8 cellular contexts compared by ENCODE assay signal in genomic region chr12:4648099-4648498, GRCh38. TPM values are rescaled to one million over a fixed set of nuclear protein-coding genes. Genes with fewer than 3 reads are reported as not detected.
A peak's percentile ranks its signal among the peaks of the same experiment; 100 is the strongest.
DNase-seq lines count a peak whose midpoint lies in the region; ATAC-seq and TF ChIP-seq lines count a peak whose summit lies in the region.

No MANE protein-coding gene starts in this region.

- H3K4me3 Mint-ChIP-seq in mesothelial cell of epicardium: peak overlapping the region; percentile 98

- no peak for TF ChIP-seq CTCF in mesothelial cell of epicardium (IDR thresholded peaks at IDR 0.05; ENCODE audit: unreplicated experiment)

- peaks cover 2% of the 10 kb centered on the region for H3K27me3 Mint-ChIP-seq in mesothelial cell of epicardium (ENCODE audit: low read depth)

- H3K27ac Mint-ChIP-seq in mesothelial cell of epicardium: peak overlapping the region; percentile 100

- no peak for ATAC-seq in HG03135 (IDR thresholded peaks at IDR 0.05; ENCODE audit: unreplicated experiment)

- no peaks in the 10 kb centered on the region for H3K9me3 ChIP-seq in KOPT-K1 (ENCODE audit: insufficient read depth, low read length, poor library complexity, severe bottlenecking)

- H3K9me3 Mint-ChIP-seq in mesothelial cell of epicardium: no peaks in the 10 kb centered on the region

- H3K36me3 Mint-ChIP-seq in mesothelial cell of epicardium: no peaks in the 10 kb centered on the region

- peak; percentile 35 for DNase-seq in SIG-M5 treated with dmso at 0.1 percent for 504 hours (lab: John Stamatoyannopoulos, UW; ENCODE audit: unreplicated experiment)
- DNase-seq in SIG-M5 (lab: John Stamatoyannopoulos, UW): no peak
- no peak for DNase-seq in caudate nucleus (lab: John Stamatoyannopoulos, UW)
- no peak for DNase-seq in mesothelial cell of epicardium (ENCODE audit: low spot score in 2 of 2, unreplicated experiment in 2 of 2)
- DNase-seq in NCI-H510A (lab: John Stamatoyannopoulos, UW): no peak
- DNase-seq in HUDEP-2 (lab: John Stamatoyannopoulos, UW; ENCODE audit: unreplicated experiment in 76 of 76): no peak

- H3K4me1 Mint-ChIP-seq in mesothelial cell of epicardium: peaks cover 27% of the 10 kb centered on the region

- H3K36me3 ChIP-seq in KOPT-K1 (ENCODE audit: insufficient read depth, low read length): no peaks in the 10 kb centered on the region

- H3K27ac ChIP-seq in KOPT-K1 (ENCODE audit: low read depth, low read length, poor library complexity, severe bottlenecking): peak overlapping the region; percentile 85
- peak overlapping the region; percentile 72 for H3K27ac ChIP-seq in caudate nucleus (ENCODE audit: low read depth, low read length)

RNA-seq across cellular contexts. Expression of gene AKAP3, which starts 0.8 kb away (rescaled TPM):
- 1.0 to 1.6 TPM (median 1.5 TPM) in 3 replicates for total RNA-seq in mesothelial cell of epicardium

RNA-seq across cellular contexts. Expression of gene NDUFA9, which starts 0.8 kb away (rescaled TPM):
- total RNA-seq in mesothelial cell of epicardium: 76.6 to 93.8 TPM (median 76.8 TPM) in 3 replicates
